In genomic region chr10:95513008-95513589, GRCh38 we compare ENCODE assay signal across 13 cellular contexts. TPM values are rescaled to one million over a fixed set of nuclear protein-coding genes. Genes with fewer than 3 reads are reported as not detected.
DNase-seq lines count a peak whose midpoint lies in the region; ATAC-seq, FAIRE-seq and TF ChIP-seq lines count a peak whose summit lies in the region.
"Had no signal": no experiment of that assay in that cellular context is flagged by ENCODE, and none has a peak within 500 bp of the region (broad histone marks: within the 10 kb centered on the region; RNA-seq: fewer than 3 reads in every experiment).

No MANE protein-coding gene starts in this region.

- no peak overlapping the region for H3K27ac Mint-ChIP-seq in astrocyte (ENCODE audit: unreplicated experiment)

- H3K79me2 ChIP-seq in astrocyte (ENCODE audit: insufficient read depth, low read length), result no peaks in the 10 kb centered on the region

- peaks cover 26% of the 10 kb centered on the region for H3K4me1 Mint-ChIP-seq in astrocyte (ENCODE audit: low read depth, unreplicated experiment)

- no peaks in the 10 kb centered on the region for H3K27me3 ChIP-seq in BLaER1 treated with 17β-estradiol and CSF1 and Interleukin-3, amounts not matched to agents 10 nM and 100 nM
- H3K27me3 ChIP-seq in astrocyte (ENCODE audit: insufficient read depth, low read length) (no peaks in the 10 kb centered on the region), iPS-15b (ENCODE audit: control insufficient read depth, insufficient read depth, low read length) (no peaks in the 10 kb centered on the region), rectal smooth muscle tissue (ENCODE audit: control insufficient read depth, insufficient read depth, low read length) (no peaks in the 10 kb centered on the region)

- no peak for ATAC-seq in HG03039 (IDR thresholded peaks at IDR 0.05; ENCODE audit: unreplicated experiment)
- no peak for ATAC-seq in HG03025 (IDR thresholded peaks at IDR 0.05; ENCODE audit: low FRiP score, unreplicated experiment)

- H3K27ac ChIP-seq in BLaER1 treated with 17β-estradiol and CSF1 and Interleukin-3, amounts not matched to agents 10 nM and 100 nM, result no peak overlapping the region
- H3K27ac ChIP-seq in astrocyte (ENCODE audit: low read depth, low read length) (no peak overlapping the region), rectal smooth muscle tissue (ENCODE audit: low read depth, low read length) (peak overlapping the region; percentile 90)
- H3K27ac ChIP-seq: WERI-Rb-1 had no signal

- H3K4me3 ChIP-seq in BLaER1 treated with 17β-estradiol and CSF1 and Interleukin-3, amounts not matched to agents 10 nM and 100 nM, result no peak overlapping the region
- no peak overlapping the region for H3K4me3 ChIP-seq in astrocyte (ENCODE audit: insufficient read depth, low read depth, low read length)
- no peak overlapping the region for H3K4me3 ChIP-seq in iPS-15b (ENCODE audit: low read depth, low read length)
- no peak overlapping the region for H3K4me3 ChIP-seq in rectal smooth muscle tissue (ENCODE audit: low read length)

- H3K4me1 ChIP-seq in BLaER1 treated with 17β-estradiol and CSF1 and Interleukin-3, amounts not matched to agents 10 nM and 100 nM, result peaks cover 12 to 33% (median 23%) of the 10 kb centered on the region in 10 experiments
- H3K4me1 ChIP-seq in astrocyte (ENCODE audit: insufficient read depth, low read length) (peaks cover 28% of the 10 kb centered on the region), iPS-15b (ENCODE audit: control insufficient read depth, insufficient read depth, low read length) (peaks cover 24% of the 10 kb centered on the region), rectal smooth muscle tissue (ENCODE audit: control insufficient read depth, insufficient read depth, low read length) (peaks cover 54% of the 10 kb centered on the region)

- H3K36me3 ChIP-seq in BLaER1 treated with 17β-estradiol and CSF1 and Interleukin-3, amounts not matched to agents 10 nM and 100 nM, result no peaks in the 10 kb centered on the region
- H3K36me3 ChIP-seq in astrocyte (ENCODE audit: insufficient read depth, low read length), result no peaks in the 10 kb centered on the region
- no peaks in the 10 kb centered on the region for H3K36me3 ChIP-seq in iPS-15b (ENCODE audit: control insufficient read depth, insufficient read depth, low read length)
- H3K36me3 ChIP-seq in rectal smooth muscle tissue (ENCODE audit: control insufficient read depth, insufficient read depth, low read length), result no peaks in the 10 kb centered on the region
- H3K36me3 ChIP-seq: WERI-Rb-1 had no signal

- H3K4me3 Mint-ChIP-seq in astrocyte (ENCODE audit: unreplicated experiment), result no peak overlapping the region

- H3K9ac ChIP-seq in BLaER1 treated with 17β-estradiol and CSF1 and Interleukin-3, amounts not matched to agents 10 nM and 100 nM, result no peak overlapping the region
- no peak overlapping the region for H3K9ac ChIP-seq in astrocyte (ENCODE audit: low read length)
- peak overlapping the region; percentile 8 for H3K9ac ChIP-seq in iPS-15b (ENCODE audit: low read depth, low read length)
- no peak overlapping the region for H3K9ac ChIP-seq in rectal smooth muscle tissue (ENCODE audit: low read length)

- no peaks in the 10 kb centered on the region; a peak in 1 of 22 replicates for H3K9me3 ChIP-seq in BLaER1 treated with 17β-estradiol and CSF1 and Interleukin-3, amounts not matched to agents 10 nM and 100 nM (replicated peaks in 1 of 11)
- H3K9me3 ChIP-seq in astrocyte (ENCODE audit: insufficient read depth, low read depth, low read length), result no peaks in the 10 kb centered on the region
- H3K9me3 ChIP-seq in iPS-15b (ENCODE audit: control insufficient read depth, insufficient read depth, low read length), result no peaks in the 10 kb centered on the region

- peak overlapping the region in 6 of 11 experiments; percentile 8 to 48 (median 26); a peak in 5 of 22 replicates for H3K4me2 ChIP-seq in BLaER1 treated with 17β-estradiol and CSF1 and Interleukin-3, amounts not matched to agents 10 nM and 100 nM
- H3K4me2 ChIP-seq in astrocyte (ENCODE audit: low read length), result peak overlapping the region; percentile 14

- DNase-seq in astrocyte (ENCODE audit: low read depth) (no peak), NCI-H345 treated with DMSO at 0.1 percent for 48 hours (lab: John Stamatoyannopoulos, UW; ENCODE audit: unreplicated experiment) (no peak), T1000 (lab: John Stamatoyannopoulos, UW) (no peak)
- DNase-seq: activated CD8-positive, alpha-beta memory T cell treated with anti-CD3 and anti-CD28 coated beads for 24 hours; NCI-H1048; NCI-H226; stimulated activated CD4-positive, alpha-beta T cell treated with anti-CD3 and anti-CD28 coated beads, Interleukin-4, amount 100 ng/mL, for 24 hours; WERI-Rb-1 had no signal

- no peaks in the 10 kb centered on the region for H4K20me1 ChIP-seq in BLaER1 treated with 17β-estradiol and CSF1 and Interleukin-3, amounts not matched to agents 10 nM and 100 nM
- no peaks in the 10 kb centered on the region for H4K20me1 ChIP-seq in astrocyte (ENCODE audit: insufficient read depth, low read length)

- no peak for TF ChIP-seq CTCF in astrocyte (IDR thresholded peaks at IDR 0.05; ENCODE audit: insufficient read depth, low read depth, low read length)

- no peaks in the 10 kb centered on the region for H3K9me3 Mint-ChIP-seq in astrocyte (ENCODE audit: unreplicated experiment)

- FAIRE-seq in astrocyte (lab: Jason Lieb, UNC), result no peak

- no peaks in the 10 kb centered on the region for H3K27me3 Mint-ChIP-seq in astrocyte (ENCODE audit: low read depth, unreplicated experiment)

- no peaks in the 10 kb centered on the region for H3K36me3 Mint-ChIP-seq in astrocyte (ENCODE audit: low read depth, unreplicated experiment)

- no peak overlapping the region for H2AFZ ChIP-seq in astrocyte (ENCODE audit: low read depth, low read length)

RNA-seq across cellular contexts. Expression of gene SORBS1, which starts 48.1 kb away (rescaled TPM):
- total RNA-seq in astrocyte, result 5.1 and 6.0 TPM in 2 replicates
